7 cellular contexts compared by ENCODE assay signal in genomic region chr11:47557004-47557403, GRCh38. TPM values are rescaled to one million over a fixed set of nuclear protein-coding genes. Genes with fewer than 3 reads are reported as not detected.
"Had no signal": no experiment of that assay in that cellular context is flagged by ENCODE, and none has a peak within 500 bp of the region (broad histone marks: within the 10 kb centered on the region; RNA-seq: fewer than 3 reads in every experiment).

No MANE protein-coding gene starts in this region.

RNA-seq across cellular contexts. Expression of gene FAM180B, which starts 29.5 kb away (rescaled TPM):
- total RNA-seq: PC-3, PC-9, Peyer's patch, Right ventricle myocardium superior, RPMI7951, SJSA1 had no signal
- polyA plus RNA-seq: SK-N-SH had no signal
